ENCODE assay signal across 14 cellular contexts in the genomic region with DNA sequence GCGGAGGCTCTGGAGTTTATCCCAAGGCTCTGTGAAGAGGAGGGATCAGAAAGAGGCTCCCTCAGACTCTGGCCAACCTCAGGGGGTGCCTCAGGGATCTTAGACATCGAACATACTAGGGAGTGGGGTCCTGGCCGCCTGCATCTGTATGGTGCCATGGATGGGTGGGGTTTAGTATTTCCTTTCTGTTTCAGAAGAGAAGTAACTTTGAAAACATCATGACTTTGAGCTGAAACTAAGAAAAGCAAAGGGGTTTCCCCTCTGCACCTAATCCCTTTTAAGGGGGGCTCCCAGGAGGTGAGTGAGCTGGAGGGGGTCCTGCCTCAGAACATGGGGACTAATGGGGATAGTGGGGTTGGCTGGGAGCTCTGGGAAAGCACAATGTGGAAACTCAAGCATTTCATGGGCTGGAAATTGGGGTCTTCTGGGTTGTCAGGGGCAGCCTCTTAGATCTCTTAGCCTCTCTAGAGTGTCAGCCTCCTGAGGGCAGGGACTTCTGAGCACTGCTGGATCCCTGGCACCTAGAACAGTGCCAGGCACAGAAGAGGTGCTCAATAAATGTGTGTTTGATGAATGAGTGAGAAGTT. TPM values are rescaled to one million over a fixed set of nuclear protein-coding genes. Genes with fewer than 3 reads are reported as not detected.
DNase-seq lines count a peak whose midpoint lies in the region; ATAC-seq and TF ChIP-seq lines count a peak whose summit lies in the region.
"Had no signal": no experiment of that assay in that cellular context is flagged by ENCODE, and none has a peak within 500 bp of the region (broad histone marks: within the 10 kb centered on the region; RNA-seq: fewer than 3 reads in every experiment).

No MANE protein-coding gene starts in this region.

- H3K9ac ChIP-seq in endodermal cell (ENCODE audit: extremely low read depth, low read length, poor library complexity, severe bottlenecking) (no peak overlapping the region), H9 (ENCODE audit: extremely low read depth, insufficient read length, low read length) (no peak overlapping the region)

- H3K27me3 Mint-ChIP-seq in activated naive CD8-positive, alpha-beta T cell = no peaks in the 10 kb centered on the region
- H3K27me3 Mint-ChIP-seq in stimulated activated memory B cell treated with anti-CD40 and anti-IgM and Interleukin-4, amounts not matched to agents 10 μg/mL and 1 μg/mL and 100 μg/mL, for 72 hours = no peaks in the 10 kb centered on the region
- H3K27me3 Mint-ChIP-seq in endodermal cell (ENCODE audit: insufficient read depth) = peaks cover 6% of the 10 kb centered on the region
- peaks cover 35% of the 10 kb centered on the region for H3K27me3 Mint-ChIP-seq in H9 (ENCODE audit: low read depth)

- no peaks in the 10 kb centered on the region for H3K23me2 ChIP-seq in H9 (ENCODE audit: insufficient read length, low read depth, low read length, poor library complexity, severe bottlenecking)

- no peak overlapping the region for H2AK5ac ChIP-seq in H9 (ENCODE audit: insufficient read length, low read length)

- DNase-seq in activated CD8-positive, alpha-beta memory T cell treated with anti-CD3 and anti-CD28 coated beads for 24 hours = peak; percentile 80
- no peak for DNase-seq in activated CD8-positive, alpha-beta memory T cell treated with anti-CD3 and anti-CD28 coated beads, Interleukin-2, amount 50 U/mL, for 4 hours
- no peak for DNase-seq in endodermal cell
- no peak for DNase-seq in H9
- no peak for DNase-seq in NCI-H2029 (lab: John Stamatoyannopoulos, UW)
- DNase-seq: DMS53, NCI-H1417, testis had no signal

- no peak overlapping the region for H3K4ac ChIP-seq in H9 (ENCODE audit: low read depth, low read length)

- no peak overlapping the region for H3K18ac ChIP-seq in H9 (ENCODE audit: insufficient read length, low read depth, low read length)

- no peak overlapping the region for H3K14ac ChIP-seq in H9 (ENCODE audit: insufficient read depth, low read length)

- no peak overlapping the region for H3K23ac ChIP-seq in H9 (ENCODE audit: insufficient read length, low read depth, low read length)

- no peak overlapping the region for H2BK12ac ChIP-seq in H9 (ENCODE audit: insufficient read length, low read depth, low read length)

- H2BK120ac ChIP-seq in H9 (ENCODE audit: low read depth, low read length, poor library complexity, severe bottlenecking) = no peak overlapping the region

- H3K9me3 Mint-ChIP-seq in activated naive CD8-positive, alpha-beta T cell (ENCODE audit: low read depth) = no peaks in the 10 kb centered on the region
- H3K9me3 Mint-ChIP-seq in stimulated activated memory B cell treated with anti-CD40 and anti-IgM and Interleukin-4, amounts not matched to agents 10 μg/mL and 1 μg/mL and 100 μg/mL, for 72 hours = peaks cover 8% of the 10 kb centered on the region
- H3K9me3 Mint-ChIP-seq in endodermal cell (peaks cover 19% of the 10 kb centered on the region), H9 (no peaks in the 10 kb centered on the region)

- H3K27ac ChIP-seq in endodermal cell (ENCODE audit: low read depth, low read length) (no peak overlapping the region), H9 (ENCODE audit: insufficient read length, low read depth, low read length) (no peak overlapping the region)
- H3K27ac ChIP-seq: A549, epithelial cell of prostate, testis had no signal

- peak; percentile 39 for ATAC-seq in HG03196 (IDR thresholded peaks at IDR 0.05; ENCODE audit: unreplicated experiment)
- ATAC-seq in stimulated activated memory B cell treated with anti-CD40 and anti-IgM and Interleukin-4, amounts not matched to agents 10 μg/mL and 1 μg/mL and 100 μg/mL, for 72 hours = peak; percentile 77

- no peak overlapping the region for H3K4me2 ChIP-seq in H9 (ENCODE audit: insufficient read depth, insufficient read length, low read length)
- H3K4me2 ChIP-seq: A549 had no signal

- WGBS in endodermal cell (ENCODE audit: insufficient coverage in 1 of 2, insufficient read length in 1 of 2), 2 experiments = 88 to 100% methylated on average over 1 to 3 of the region's 3 CpGs
- no CpG with 5 or more reads among the region's 3 CpGs for WGBS in H9 (ENCODE audit: extremely low coverage, insufficient read length, low lambda C conversion rate)

- no peak overlapping the region for H2BK15ac ChIP-seq in H9 (ENCODE audit: low read depth, low read length)

- no peaks in the 10 kb centered on the region for H3K4me1 ChIP-seq in endodermal cell (ENCODE audit: control insufficient read depth, insufficient read depth, low read length)
- no peaks in the 10 kb centered on the region for H3K4me1 ChIP-seq in H9 (ENCODE audit: insufficient read depth, low read length)
- H3K4me1 ChIP-seq: testis had no signal

- H4K5ac ChIP-seq in H9 (ENCODE audit: insufficient read length, low read depth, low read length) = no peak overlapping the region

- no peaks in the 10 kb centered on the region for H3K79me2 ChIP-seq in H9 (ENCODE audit: insufficient read depth, low read length)

- peaks cover 88% of the 10 kb centered on the region for H3K4me1 Mint-ChIP-seq in activated naive CD8-positive, alpha-beta T cell (ENCODE audit: low read depth)
- H3K4me1 Mint-ChIP-seq in stimulated activated memory B cell treated with anti-CD40 and anti-IgM and Interleukin-4, amounts not matched to agents 10 μg/mL and 1 μg/mL and 100 μg/mL, for 72 hours = peaks cover 92% of the 10 kb centered on the region
- H3K4me1 Mint-ChIP-seq in endodermal cell (peaks cover 9% of the 10 kb centered on the region), H9 (peaks cover 11 to 19% of the 10 kb centered on the region in 2 experiments)

- no peak overlapping the region for H4K8ac ChIP-seq in H9 (replicated peaks; ENCODE audit: insufficient read length, low read depth, low read length)

- H3K9me3 ChIP-seq in endodermal cell (ENCODE audit: control insufficient read depth, low read length) = no peaks in the 10 kb centered on the region
- no peaks in the 10 kb centered on the region for H3K9me3 ChIP-seq in H9 (ENCODE audit: control insufficient read depth, low read depth, low read length)
- H3K9me3 ChIP-seq: A549, testis had no signal

- no peak overlapping the region for H2BK5ac ChIP-seq in H9 (ENCODE audit: insufficient read length, low read length)

- no peak overlapping the region for H3K4me3 ChIP-seq in endodermal cell (ENCODE audit: low read length)
- H3K4me3 ChIP-seq: A549, testis had no signal

- H3K27me3 ChIP-seq in endodermal cell (ENCODE audit: control insufficient read depth, insufficient read depth, low read length, poor library complexity, severe bottlenecking) (no peaks in the 10 kb centered on the region), H9 (ENCODE audit: insufficient read depth, low read length) (no peaks in the 10 kb centered on the region)
- H3K27me3 ChIP-seq: testis had no signal

- no peak overlapping the region for H2BK20ac ChIP-seq in H9 (ENCODE audit: low read depth, low read length, poor library complexity, severe bottlenecking)

- H3K27ac Mint-ChIP-seq in activated naive CD8-positive, alpha-beta T cell = peak overlapping the region; percentile 98
- peak overlapping the region; percentile 69 for H3K27ac Mint-ChIP-seq in stimulated activated memory B cell treated with anti-CD40 and anti-IgM and Interleukin-4, amounts not matched to agents 10 μg/mL and 1 μg/mL and 100 μg/mL, for 72 hours
- H3K27ac Mint-ChIP-seq in endodermal cell (no peak overlapping the region), H9 (no peak overlapping the region)

- no peak overlapping the region for H3K56ac ChIP-seq in H9 (ENCODE audit: insufficient read length, low read depth, low read length)

- no peak overlapping the region for H3T11ph ChIP-seq in H9 (ENCODE audit: low read length)

- peak overlapping the region; percentile 77 for H3K4me3 Mint-ChIP-seq in activated naive CD8-positive, alpha-beta T cell
- H3K4me3 Mint-ChIP-seq in stimulated activated memory B cell treated with anti-CD40 and anti-IgM and Interleukin-4, amounts not matched to agents 10 μg/mL and 1 μg/mL and 100 μg/mL, for 72 hours = peak overlapping the region; percentile 35
- H3K4me3 Mint-ChIP-seq in endodermal cell (no peak overlapping the region), H9 (no peak overlapping the region)

- no peaks in the 10 kb centered on the region for H4K20me1 ChIP-seq in H9 (ENCODE audit: control insufficient read depth, insufficient read depth, insufficient read length)

- H4K91ac ChIP-seq in H9 (ENCODE audit: insufficient read length, low read depth, low read length) = no peak overlapping the region

- H3K36me3 Mint-ChIP-seq in activated naive CD8-positive, alpha-beta T cell = peaks cover 30% of the 10 kb centered on the region
- peaks cover 59% of the 10 kb centered on the region for H3K36me3 Mint-ChIP-seq in stimulated activated memory B cell treated with anti-CD40 and anti-IgM and Interleukin-4, amounts not matched to agents 10 μg/mL and 1 μg/mL and 100 μg/mL, for 72 hours
- no peaks in the 10 kb centered on the region for H3K36me3 Mint-ChIP-seq in endodermal cell (ENCODE audit: low read depth)
- no peaks in the 10 kb centered on the region; a peak in 1 of 7 replicates for H3K36me3 Mint-ChIP-seq in H9 (ENCODE audit: insufficient read depth in 1 of 3, low read depth in 3 of 3)

- TF ChIP-seq CTCF in endodermal cell (conservative IDR thresholded peaks at IDR 0.05) (no peak), H9 (conservative IDR thresholded peaks at IDR 0.05) (no peak)

- no peaks in the 10 kb centered on the region for H3K79me1 ChIP-seq in H9 (ENCODE audit: insufficient read depth, low read depth, low read length, poor library complexity, severe bottlenecking)

- no peak overlapping the region for H2AFZ ChIP-seq in H9 (ENCODE audit: low read length)

- H3K36me3 ChIP-seq in endodermal cell (ENCODE audit: control insufficient read depth, insufficient read depth, low read length) = no peaks in the 10 kb centered on the region

RNA-seq across cellular contexts. Expression of a gene that starts 11.8 kb away (rescaled TPM):
- total RNA-seq in endodermal cell (under 1 TPM; 0.11 to 0.20 TPM), H9 (2021) (0.68 and 0.72 TPM in 2 replicates)
- 0.14 TPM for polyA plus RNA-seq in endodermal cell (2013, experiment 1 of 2)
- 0.12 TPM for polyA plus RNA-seq in endodermal cell (2013, experiment 2 of 2)
- total RNA-seq: lower leg skin had no signal
- polyA plus RNA-seq: A549 had no signal

RNA-seq across cellular contexts. Expression of a gene that starts 20.0 kb away (rescaled TPM):
- total RNA-seq in endodermal cell = 1 to 10 TPM; 4.5 to 5.6 TPM
- polyA plus RNA-seq in endodermal cell (2013, experiment 1 of 2) = 2.0 TPM
- 1.8 TPM for polyA plus RNA-seq in endodermal cell (2013, experiment 2 of 2)
- total RNA-seq in H9 (2021) = 2.5 and 2.8 TPM in 2 replicates

RNA-seq across cellular contexts. Expression of a gene that starts 36.0 kb away (rescaled TPM):
- 10 to 100 TPM; 15.5 to 16.9 TPM for total RNA-seq in endodermal cell
- polyA plus RNA-seq in endodermal cell (2013, experiment 1 of 2) = 17.3 TPM
- 18.8 TPM for polyA plus RNA-seq in endodermal cell (2013, experiment 2 of 2)
- total RNA-seq in H9 (2021) = 3.8 and 5.0 TPM in 2 replicates

RNA-seq across cellular contexts. Expression of a gene that starts 58.2 kb away (rescaled TPM):
- total RNA-seq in endodermal cell = not detected
- not detected for polyA plus RNA-seq in endodermal cell (2013, experiment 1 of 2)
- not detected for polyA plus RNA-seq in endodermal cell (2013, experiment 2 of 2)
- not detected in 2 replicates for total RNA-seq in H9 (2021)

Comparison
In these comparisons a context has a peak if more than half of its experiments do, and no peak if none do; other contexts are left out.
1. H3K27ac Mint-ChIP-seq: peak in activated naive CD8-positive, alpha-beta T cell (single experiment) and stimulated activated memory B cell treated with anti-CD40 and anti-IgM and Interleukin-4, amounts not matched to agents 10 μg/mL and 1 μg/mL and 100 μg/mL, for 72 hours (single experiment); none in endodermal cell (single experiment) and H9 (0 of 3).
2. H3K4me3 Mint-ChIP-seq: peak in activated naive CD8-positive, alpha-beta T cell (single experiment) and stimulated activated memory B cell treated with anti-CD40 and anti-IgM and Interleukin-4, amounts not matched to agents 10 μg/mL and 1 μg/mL and 100 μg/mL, for 72 hours (single experiment); none in endodermal cell (single experiment) and H9 (0 of 2).